In genomic region chr3:117628896-117629295, GRCh38 we compare ENCODE assay signal across 8 cellular contexts.
DNase-seq lines count a peak whose midpoint lies in the region; ATAC-seq and TF ChIP-seq lines count a peak whose summit lies in the region.

No MANE protein-coding gene starts in this region.

- H3K9me3 ChIP-seq in heart left ventricle, result no peaks in the 10 kb centered on the region
- no peaks in the 10 kb centered on the region for H3K9me3 ChIP-seq in left ventricle myocardium inferior (replicated peaks)
- no peaks in the 10 kb centered on the region for H3K9me3 ChIP-seq in upper lobe of right lung

- TF ChIP-seq CTCF in heart left ventricle (IDR thresholded peaks at IDR 0.05), result no peak
- no peak for TF ChIP-seq CTCF in left ventricle myocardium inferior (IDR thresholded peaks at IDR 0.05; ENCODE audit: borderline replicate concordance)
- TF ChIP-seq CTCF in foreskin fibroblast (IDR thresholded peaks at IDR 0.05; ENCODE audit: low read depth, low read length), result no peak
- TF ChIP-seq CTCF in upper lobe of right lung (IDR thresholded peaks at IDR 0.05), result no peak

- H3K36me3 ChIP-seq in heart left ventricle, result no peaks in the 10 kb centered on the region
- no peaks in the 10 kb centered on the region for H3K36me3 ChIP-seq in left ventricle myocardium inferior
- H3K36me3 ChIP-seq in upper lobe of right lung, result no peaks in the 10 kb centered on the region

- DNase-seq in heart left ventricle (peak in 2 of 5 donors; percentile 15 to 22), left ventricle myocardium inferior (no peak), NCI-H524 (lab: John Stamatoyannopoulos, UW) (peak; percentile 63 to 87), foreskin fibroblast (peak; percentile 83 to 92), upper lobe of right lung (no peak)

- peak; percentile 29 to 59 (median 48) for ATAC-seq in heart left ventricle
- peak; percentile 88 for ATAC-seq in upper lobe of right lung
- no peak for ATAC-seq in HG03135 (IDR thresholded peaks at IDR 0.05; ENCODE audit: unreplicated experiment)
- ATAC-seq in HG03520 (IDR thresholded peaks at IDR 0.05; ENCODE audit: unreplicated experiment), result no peak
- no peak for ATAC-seq in GM19324 (IDR thresholded peaks at IDR 0.05; ENCODE audit: low FRiP score, unreplicated experiment)

- H3K4me1 ChIP-seq in heart left ventricle (peaks cover 0 to 10% (median 0%) of the 10 kb centered on the region in 12 donors), left ventricle myocardium inferior (no peaks in the 10 kb centered on the region), upper lobe of right lung (no peaks in the 10 kb centered on the region)

- TF ChIP-seq POLR2A in heart left ventricle (IDR thresholded peaks at IDR 0.05), result no peak

- 2 to 21% (median 13%) methylated on average over 2 of the region's 2 CpGs for WGBS in heart left ventricle, 4 donors

- intact Hi-C loops in heart left ventricle (cut with DNase I), result no loop called here
- intact Hi-C loops in left ventricle myocardium inferior (cut with micrococcal nuclease), result no loop called here
- intact Hi-C loops in upper lobe of right lung (cut with DNase I), result no loop called here

- H3K27me3 ChIP-seq in heart left ventricle (no peaks in the 10 kb centered on the region), left ventricle myocardium inferior (ENCODE audit: low read depth) (no peaks in the 10 kb centered on the region), upper lobe of right lung (no peaks in the 10 kb centered on the region)

- H3K27ac ChIP-seq in heart left ventricle, result no peak overlapping the region
- H3K27ac ChIP-seq in left ventricle myocardium inferior (replicated peaks), result no peak overlapping the region
- H3K27ac ChIP-seq in upper lobe of right lung, result no peak overlapping the region

- H3K4me3 ChIP-seq in heart left ventricle (no peak overlapping the region), left ventricle myocardium inferior (no peak overlapping the region), foreskin fibroblast (ENCODE audit: low read depth in 1 of 2, low read length in 2 of 2) (no peak overlapping the region), upper lobe of right lung (no peak overlapping the region)

Comparison
In these comparisons a context has a peak if more than half of its experiments do, and no peak if none do; other contexts are left out.
1. ATAC-seq: peak in heart left ventricle (4 of 4) and upper lobe of right lung (single experiment); none in HG03135 (single experiment), HG03520 (single experiment) and GM19324 (single experiment).
2. DNase-seq: peak in NCI-H524 (2 of 2) and foreskin fibroblast (2 of 2); none in left ventricle myocardium inferior (single experiment) and upper lobe of right lung (single experiment).